30 cellular contexts compared by ENCODE assay signal in the genomic region with DNA sequence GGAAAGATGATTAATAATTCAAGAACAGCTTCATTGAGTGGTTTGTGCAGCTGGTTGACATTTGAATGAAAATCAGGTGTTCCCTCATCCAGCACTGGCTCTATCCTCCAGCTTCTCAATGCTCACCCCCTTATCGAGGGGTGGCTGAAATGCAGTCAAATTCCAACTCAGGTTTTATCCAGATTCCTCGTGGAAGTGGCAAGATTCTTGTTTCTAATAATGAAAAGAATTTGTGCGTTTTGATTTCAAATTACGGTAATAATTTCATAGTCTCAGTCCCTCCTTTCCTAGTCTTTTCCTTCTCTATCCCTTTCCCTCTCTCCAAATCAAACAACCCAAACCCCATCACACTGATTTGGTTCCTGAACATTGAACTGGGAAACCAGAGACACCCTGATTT. TPM values are rescaled to one million over a fixed set of nuclear protein-coding genes. Genes with fewer than 3 reads are reported as not detected.
A peak's percentile ranks its signal among the peaks of the same experiment; 100 is the strongest.
DNase-seq lines count a peak whose midpoint lies in the region; TF ChIP-seq lines count a peak whose summit lies in the region.
"Had no signal": no experiment of that assay in that cellular context is flagged by ENCODE, and none has a peak within 500 bp of the region (broad histone marks: within the 10 kb centered on the region; RNA-seq: fewer than 3 reads in every experiment).

No MANE protein-coding gene starts in this region.

- DNase-seq in AG04450 (ENCODE audit: low read depth, low spot score): no peak
- DNase-seq in foreskin fibroblast: no peak
- no peak for DNase-seq in neuronal stem cell (ENCODE audit: low spot score)
- no peak for DNase-seq in NCI-H345 treated with DMSO at 0.1 percent for 48 hours (lab: John Stamatoyannopoulos, UW; ENCODE audit: unreplicated experiment)
- DNase-seq in UCSD-AML1 (lab: John Stamatoyannopoulos, UW; ENCODE audit: unreplicated experiment): no peak
- DNase-seq: ACHN; activated CD4-positive, alpha-beta T cell treated with anti-CD3 and anti-CD28 coated beads for 1 hour; activated CD8-positive, alpha-beta memory T cell treated with anti-CD3 and anti-CD28 coated beads for 24 hours; activated gamma-delta T cell treated with Interleukin-2 at 50 U/mL for 16 hours; activated T-cell treated with anti-CD3 and anti-CD28 coated beads, Interleukin-2, amount 50 U/mL, for 1 hour; Caco-2; foreskin keratinocyte; H7; heart right ventricle; left cardiac atrium; naive thymus-derived CD4-positive, alpha-beta T cell; NCI-H1092 treated with DMSO at 0.1 percent for 48 hours; NCI-H2081; NCI-H345; ovary; spleen; stimulated activated CD4-positive, alpha-beta T cell treated with anti-CD3 and anti-CD28 coated beads, Interleukin-4, amount 100 ng/mL, for 1 hour; stimulated activated naive B cell treated with anti-CD40 and anti-IgM and Interleukin-4, amounts not matched to agents 10 μg/mL and 1 μg/mL and 100 μg/mL, for 72 hours had no signal

- H3K27me3 Mint-ChIP-seq in brain: peaks cover 93% of the 10 kb centered on the region

- H3K4me1 ChIP-seq in HEK293 (ENCODE audit: control insufficient read depth, insufficient read depth, low read length) (peaks cover 28% of the 10 kb centered on the region), neuronal stem cell (ENCODE audit: control insufficient read depth in 2 of 2, insufficient read depth in 1 of 2, low read depth in 1 of 2, low read length in 2 of 2) (peaks cover 6 to 7% of the 10 kb centered on the region in 2 donors)
- H3K4me1 ChIP-seq: foreskin keratinocyte had no signal

- no peak overlapping the region for H2BK120ac ChIP-seq in neuronal stem cell (ENCODE audit: low read depth, low read length)

- no peak overlapping the region for H3K9ac ChIP-seq in neuronal stem cell (ENCODE audit: low read depth, low read length, poor library complexity)
- H3K9ac ChIP-seq: BLaER1 treated with 17β-estradiol and CSF1 and Interleukin-3, amounts not matched to agents 10 nM and 100 nM had no signal

- no CpG with 5 or more reads among the region's 4 CpGs for WGBS in neuronal stem cell (ENCODE audit: extremely low coverage in 2 of 2, insufficient read length in 2 of 2, insufficient replicate concordance in 1 of 2), 2 donors

- no peak overlapping the region for H2AFZ ChIP-seq in neuronal stem cell (ENCODE audit: low read length)

- H2BK5ac ChIP-seq in neuronal stem cell (ENCODE audit: low read length): no peak overlapping the region

- H3K79me1 ChIP-seq in neuronal stem cell (ENCODE audit: low read depth, low read length): no peaks in the 10 kb centered on the region

- peaks cover 2% of the 10 kb centered on the region for H3K9me3 ChIP-seq in AG04450 (ENCODE audit: control insufficient read depth, insufficient read depth, low read length)
- H3K9me3 ChIP-seq in HEK293 (ENCODE audit: control insufficient read depth, insufficient read depth, low read depth, low read length): no peaks in the 10 kb centered on the region
- H3K9me3 ChIP-seq in neuronal stem cell (replicated peaks in 1 of 2; ENCODE audit: control insufficient read depth in 2 of 2, insufficient read depth in 1 of 2, low read depth in 1 of 2, low read length in 2 of 2): peaks cover 2% of the 10 kb centered on the region in 2 donors
- H3K9me3 ChIP-seq: heart right ventricle, right atrium auricular region, SJSA1, suprapubic skin had no signal

- H3K36me3 Mint-ChIP-seq in brain: no peaks in the 10 kb centered on the region

- no peak overlapping the region for H4K91ac ChIP-seq in neuronal stem cell (ENCODE audit: low read depth, low read length, poor library complexity)

- peaks cover 2 to 12% (median 10%) of the 10 kb centered on the region in 5 experiments for H3K9me3 Mint-ChIP-seq in brain

- H3K18ac ChIP-seq in neuronal stem cell (ENCODE audit: low read length): no peak overlapping the region

- H2AK5ac ChIP-seq in neuronal stem cell (ENCODE audit: low read depth, low read length): no peak overlapping the region

- H4K8ac ChIP-seq in neuronal stem cell (ENCODE audit: low read depth, low read length): no peak overlapping the region

- H3K23ac ChIP-seq in neuronal stem cell (ENCODE audit: low read depth, low read length, poor library complexity): no peak overlapping the region

- H2BK15ac ChIP-seq in neuronal stem cell (ENCODE audit: low read length): no peak overlapping the region

- TF ChIP-seq CTCF in AG04450 (IDR thresholded peaks at IDR 0.05; ENCODE audit: low read depth, low read length) (no peak), HEK293 (tag by site-specific recombination; IDR thresholded peaks at IDR 0.05) (no peak), brain (conservative IDR thresholded peaks at IDR 0.05) (no peak), foreskin fibroblast (IDR thresholded peaks at IDR 0.05; ENCODE audit: low read depth, low read length) (no peak)

- H3K4me3 Mint-ChIP-seq in brain: peak overlapping the region; percentile 63 to 86 (median 81)
- H3K4me3 Mint-ChIP-seq: naive thymus-derived CD4-positive, alpha-beta T cell; stimulated activated naive B cell treated with anti-CD40 and anti-IgM and Interleukin-4, amounts not matched to agents 10 μg/mL and 1 μg/mL and 100 μg/mL, for 72 hours had no signal

- H3K27ac ChIP-seq in AG04450 (ENCODE audit: low read depth, low read length): no peak overlapping the region
- no peak overlapping the region for H3K27ac ChIP-seq in HEK293 (ENCODE audit: extremely low read depth, low read depth, low read length)
- no peak overlapping the region for H3K27ac ChIP-seq in neuronal stem cell (replicated peaks; ENCODE audit: low read length)
- H3K27ac ChIP-seq: BLaER1 treated with 17β-estradiol and CSF1 and Interleukin-3, amounts not matched to agents 10 nM and 100 nM; cardiac muscle cell; foreskin keratinocyte; heart right ventricle; ovary; right atrium auricular region; SJSA1; spleen; suprapubic skin had no signal

- no peak overlapping the region for H3K14ac ChIP-seq in neuronal stem cell (ENCODE audit: low read length)

- H3K4me2 ChIP-seq in neuronal stem cell (ENCODE audit: insufficient read depth, low read length, poor library complexity, severe bottlenecking): no peak overlapping the region

- CTCF ChIA-PET in AG04450 (lab: Charles Lee): interaction anchor here (1.2 to 3.6 kb wide), 2 partner anchors 25 to 106 kb away, joined by 3 to 18 read pairs; no protein-coding TSS in a partner anchor
- CTCF ChIA-PET in HEK293 (lab: Yijun Ruan, JAX): interaction anchor here (1.3 to 13.8 kb wide), 4 partner anchors 25 to 304 kb away, joined by 3 to 100 read pairs (median 9); no protein-coding TSS in a partner anchor

- POLR2A ChIA-PET in AG04450 (lab: Yijun Ruan, JAX): no interaction called here
- POLR2A ChIA-PET in HEK293 (lab: Yijun Ruan, JAX): no interaction called here

- H3K4ac ChIP-seq in neuronal stem cell (ENCODE audit: low read length): no peak overlapping the region

- peaks cover 21% of the 10 kb centered on the region for H3K4me1 Mint-ChIP-seq in brain

- H3K36me3 ChIP-seq in HEK293 (ENCODE audit: control insufficient read depth in 2 of 2, insufficient read depth in 1 of 2, low read length in 2 of 2): no peaks in the 10 kb centered on the region
- H3K36me3 ChIP-seq in neuronal stem cell (replicated peaks in 1 of 2; ENCODE audit: control insufficient read depth in 2 of 2, insufficient read depth in 2 of 2, low read length in 2 of 2): no peaks in the 10 kb centered on the region
- H3K36me3 ChIP-seq: cardiac muscle cell, heart right ventricle, ovary, right atrium auricular region, SJSA1, spleen, suprapubic skin had no signal

- H3K27ac Mint-ChIP-seq in brain: no peak overlapping the region
- H3K27ac Mint-ChIP-seq: stimulated activated naive B cell treated with anti-CD40 and anti-IgM and Interleukin-4, amounts not matched to agents 10 μg/mL and 1 μg/mL and 100 μg/mL, for 72 hours had no signal

- H2BK12ac ChIP-seq in neuronal stem cell (ENCODE audit: low read length): no peak overlapping the region

- H3K27me3 ChIP-seq in AG04450 (ENCODE audit: control insufficient read depth, insufficient read depth, low read length): peaks cover 19% of the 10 kb centered on the region
- H3K27me3 ChIP-seq in neuronal stem cell (ENCODE audit: control insufficient read depth in 3 of 3, insufficient read depth in 3 of 3, low read depth in 1 of 3, low read length in 3 of 3): peaks cover 23 to 61% (median 50%) of the 10 kb centered on the region in 3 experiments
- H3K27me3 ChIP-seq: ovary had no signal

- H3K4me3 ChIP-seq in AG04450 (ENCODE audit: low read depth, low read length) (peak overlapping the region; percentile 70), HEK293 (ENCODE audit: low read depth, low read length) (no peak overlapping the region), foreskin fibroblast (ENCODE audit: low read depth in 1 of 2, low read length in 2 of 2) (peak overlapping the region; percentile 71 to 95), neuronal stem cell (ENCODE audit: low read length in 2 of 2) (no peak overlapping the region)
- H3K4me3 ChIP-seq: BLaER1 treated with 17β-estradiol and CSF1 and Interleukin-3, amounts not matched to agents 10 nM and 100 nM; cardiac muscle cell; heart right ventricle; ovary; right atrium auricular region; SJSA1; spleen; suprapubic skin had no signal

TF ChIP-seq in HEK293, 187 proteins besides CTCF, POLR2A, EP300 and RAD21 (continues in another document):
- no peak for TF ChIP-seq SP2 (tag by site-specific recombination; IDR thresholded peaks at IDR 0.05)

RNA-seq across cellular contexts. Expression of a gene that starts 3.1 kb away (rescaled TPM):
- polyA plus RNA-seq in AG04450 (2011; rRNA removed) (5.6 and 6.5 TPM in 2 replicates), brain (ENCODE audit: insufficient read depth, low read depth, low replicate concordance) (4.0 TPM)
- 8.6 and 10.9 TPM in 2 replicates for polyA minus RNA-seq in AG04450 (2011; rRNA and poly(A)+ RNA removed)
- polyA plus RNA-seq in neuronal stem cell (2013, experiment 1 of 2): 2.7 TPM
- 2.1 TPM for polyA plus RNA-seq in neuronal stem cell (2013, experiment 2 of 2)

Comparison
In these comparisons a context has a peak if more than half of its experiments do, and no peak if none do; other contexts are left out.
1. H3K4me3 ChIP-seq: peak in AG04450 (single experiment) and foreskin fibroblast (2 of 2); none in HEK293 (single experiment) and neuronal stem cell (0 of 2).